1 cellular context compared by ENCODE assay signal in genomic region chr2:226031078-226031937, GRCh38.
TF ChIP-seq lines count a peak whose summit lies in the region.

No MANE protein-coding gene starts in this region.

TF ChIP-seq in HepG2, 621 proteins besides CTCF, POLR2A, EP300 and RAD21 (continued from another document and continues in another):
- TF ChIP-seq IRF9 (CRISPR knock-in tag; IDR thresholded peaks at IDR 0.05; ENCODE audit: borderline replicate concordance): 0 out of 2 replicates have a peak, but pooled peaks have one; percentile 55
- TF ChIP-seq, protein P1, sequence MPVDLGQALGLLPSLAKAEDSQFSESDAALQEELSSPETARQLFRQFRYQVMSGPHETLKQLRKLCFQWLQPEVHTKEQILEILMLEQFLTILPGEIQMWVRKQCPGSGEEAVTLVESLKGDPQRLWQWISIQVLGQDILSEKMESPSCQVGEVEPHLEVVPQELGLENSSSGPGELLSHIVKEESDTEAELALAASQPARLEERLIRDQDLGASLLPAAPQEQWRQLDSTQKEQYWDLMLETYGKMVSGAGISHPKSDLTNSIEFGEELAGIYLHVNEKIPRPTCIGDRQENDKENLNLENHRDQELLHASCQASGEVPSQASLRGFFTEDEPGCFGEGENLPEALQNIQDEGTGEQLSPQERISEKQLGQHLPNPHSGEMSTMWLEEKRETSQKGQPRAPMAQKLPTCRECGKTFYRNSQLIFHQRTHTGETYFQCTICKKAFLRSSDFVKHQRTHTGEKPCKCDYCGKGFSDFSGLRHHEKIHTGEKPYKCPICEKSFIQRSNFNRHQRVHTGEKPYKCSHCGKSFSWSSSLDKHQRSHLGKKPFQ (CRISPR knock-in tag; IDR thresholded peaks at IDR 0.05; ENCODE audit: insufficient replicate concordance): no peak
- 0 out of 2 replicates have a peak, but pooled peaks have one; percentile 42 for TF ChIP-seq ATF7-NPFF (CRISPR knock-in tag; IDR thresholded peaks at IDR 0.05; ENCODE audit: low read depth)
- no peak for TF ChIP-seq ZBTB1 (CRISPR knock-in tag; IDR thresholded peaks at IDR 0.05; ENCODE audit: borderline replicate concordance)
- no peak for TF ChIP-seq ZNF34 (CRISPR knock-in tag; IDR thresholded peaks at IDR 0.05; ENCODE audit: borderline replicate concordance)
- TF ChIP-seq ZKSCAN5 (CRISPR knock-in tag; IDR thresholded peaks at IDR 0.05): no peak
- TF ChIP-seq SMARCC2 (IDR thresholded peaks at IDR 0.05): no peak
- no peak for TF ChIP-seq ATRX (CRISPR knock-in tag; IDR thresholded peaks at IDR 0.05; ENCODE audit: borderline replicate concordance)
- peak; percentile 67; the same call in 1 of the 2 replicates for TF ChIP-seq ZNF839 (CRISPR knock-in tag; IDR thresholded peaks at IDR 0.05; ENCODE audit: borderline replicate concordance)
- peak; percentile 10; the same call in 1 of the 2 replicates for TF ChIP-seq NR2F6 (IDR thresholded peaks at IDR 0.05)
- TF ChIP-seq NR2F6 (CRISPR knock-in tag; IDR thresholded peaks at IDR 0.05): peak; percentile 34; the same call in 1 of the 2 replicates
- TF ChIP-seq CBX2 (IDR thresholded peaks at IDR 0.05; ENCODE audit: low read depth, low read length): no peak; the same call in 1 of the 2 replicates
- TF ChIP-seq CBX2 (CRISPR knock-in tag; IDR thresholded peaks at IDR 0.05; ENCODE audit: low read depth): no peak
- no peak for TF ChIP-seq BCLAF1 (IDR thresholded peaks at IDR 0.05)
- TF ChIP-seq FOXJ3 (CRISPR knock-in tag; IDR thresholded peaks at IDR 0.05; ENCODE audit: borderline replicate concordance): peak; percentile 82; the same call in 1 of the 2 replicates
- TF ChIP-seq SMAD3 (CRISPR knock-in tag; IDR thresholded peaks at IDR 0.05): no peak; the same call in 1 of the 2 replicates
- TF ChIP-seq ZSCAN5A (CRISPR knock-in tag; IDR thresholded peaks at IDR 0.05; ENCODE audit: borderline replicate concordance): no peak
- peak; percentile 92 for TF ChIP-seq ZNF274 (CRISPR knock-in tag; IDR thresholded peaks at IDR 0.05)
- TF ChIP-seq AGO1 (IDR thresholded peaks at IDR 0.05; ENCODE audit: low read depth, low read length, poor library complexity, severe bottlenecking): peak; percentile 86
- peak; percentile 70; the same call in 1 of the 2 replicates for TF ChIP-seq DMAP1 (CRISPR knock-in tag; IDR thresholded peaks at IDR 0.05)
- TF ChIP-seq, protein P2, sequence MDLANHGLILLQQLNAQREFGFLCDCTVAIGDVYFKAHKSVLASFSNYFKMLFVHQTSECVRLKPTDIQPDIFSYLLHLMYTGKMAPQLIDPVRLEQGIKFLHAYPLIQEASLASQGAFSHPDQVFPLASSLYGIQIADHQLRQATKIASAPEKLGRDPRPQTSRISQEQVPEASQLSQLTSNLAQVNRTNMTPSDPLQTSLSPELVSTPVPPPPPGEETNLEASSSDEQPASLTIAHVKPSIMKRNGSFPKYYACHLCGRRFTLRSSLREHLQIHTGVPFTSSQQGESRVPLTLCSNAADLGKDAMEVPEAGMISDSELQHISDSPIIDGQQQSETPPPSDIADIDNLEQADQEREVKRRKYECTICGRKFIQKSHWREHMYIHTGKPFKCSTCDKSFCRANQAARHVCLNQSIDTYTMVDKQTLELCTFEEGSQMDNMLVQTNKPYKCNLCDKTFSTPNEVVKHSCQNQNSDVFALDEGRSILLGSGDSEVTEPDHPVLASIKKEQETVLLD (CRISPR knock-in tag; IDR thresholded peaks at IDR 0.05; ENCODE audit: low read depth): 0 out of 2 replicates have a peak, but pooled peaks have one; percentile 37
- peak; percentile 71; the same call in 1 of the 2 replicates for TF ChIP-seq YEATS4 (CRISPR knock-in tag; IDR thresholded peaks at IDR 0.05; ENCODE audit: borderline replicate concordance)
- no peak for TF ChIP-seq ZNF230 (CRISPR knock-in tag; IDR thresholded peaks at IDR 0.05)
- TF ChIP-seq UBTF (CRISPR knock-in tag; IDR thresholded peaks at IDR 0.05): peak; percentile 94
- TF ChIP-seq ZNF430 (CRISPR knock-in tag; IDR thresholded peaks at IDR 0.05): peak; percentile 83; the same call in 1 of the 2 replicates
- TF ChIP-seq ZFP41 (CRISPR knock-in tag; IDR thresholded peaks at IDR 0.05; ENCODE audit: borderline replicate concordance): 0 out of 2 replicates have a peak, but pooled peaks have one; percentile 64
- no peak for TF ChIP-seq DNMT1 (CRISPR knock-in tag; IDR thresholded peaks at IDR 0.05)
- TF ChIP-seq, protein P3, sequence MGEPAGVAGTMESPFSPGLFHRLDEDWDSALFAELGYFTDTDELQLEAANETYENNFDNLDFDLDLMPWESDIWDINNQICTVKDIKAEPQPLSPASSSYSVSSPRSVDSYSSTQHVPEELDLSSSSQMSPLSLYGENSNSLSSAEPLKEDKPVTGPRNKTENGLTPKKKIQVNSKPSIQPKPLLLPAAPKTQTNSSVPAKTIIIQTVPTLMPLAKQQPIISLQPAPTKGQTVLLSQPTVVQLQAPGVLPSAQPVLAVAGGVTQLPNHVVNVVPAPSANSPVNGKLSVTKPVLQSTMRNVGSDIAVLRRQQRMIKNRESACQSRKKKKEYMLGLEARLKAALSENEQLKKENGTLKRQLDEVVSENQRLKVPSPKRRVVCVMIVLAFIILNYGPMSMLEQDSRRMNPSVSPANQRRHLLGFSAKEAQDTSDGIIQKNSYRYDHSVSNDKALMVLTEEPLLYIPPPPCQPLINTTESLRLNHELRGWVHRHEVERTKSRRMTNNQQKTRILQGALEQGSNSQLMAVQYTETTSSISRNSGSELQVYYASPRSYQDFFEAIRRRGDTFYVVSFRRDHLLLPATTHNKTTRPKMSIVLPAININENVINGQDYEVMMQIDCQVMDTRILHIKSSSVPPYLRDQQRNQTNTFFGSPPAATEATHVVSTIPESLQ (CRISPR knock-in tag; conservative IDR thresholded peaks at IDR 0.05): no peak
- no peak for TF ChIP-seq SAFB2 (CRISPR knock-in tag; IDR thresholded peaks at IDR 0.05; ENCODE audit: borderline replicate concordance, low read depth)
- TF ChIP-seq HOXD1 (CRISPR knock-in tag; IDR thresholded peaks at IDR 0.05): peak; percentile 96
- TF ChIP-seq ZNF331 (CRISPR knock-in tag; IDR thresholded peaks at IDR 0.05): peak; percentile 55; the same call in 1 of the 2 replicates
- TF ChIP-seq ZNF879 (CRISPR knock-in tag; IDR thresholded peaks at IDR 0.05): no peak
- TF ChIP-seq ZNF121 (CRISPR knock-in tag; IDR thresholded peaks at IDR 0.05): peak; percentile 40; the same call in 1 of the 2 replicates
- TF ChIP-seq GATA4 (IDR thresholded peaks at IDR 0.05; ENCODE audit: borderline replicate concordance, low read depth): peak; percentile 43; the same call in 1 of the 2 replicates
- peak; percentile 58; the same call in 1 of the 2 replicates for TF ChIP-seq SMAD1 (CRISPR knock-in tag; IDR thresholded peaks at IDR 0.05; ENCODE audit: borderline replicate concordance, low read depth)
- TF ChIP-seq ZFAT (CRISPR knock-in tag; conservative IDR thresholded peaks at IDR 0.05): no peak
- TF ChIP-seq ZNF446 (CRISPR knock-in tag; IDR thresholded peaks at IDR 0.05): no peak
- peak; percentile 78 for TF ChIP-seq PITX1 (CRISPR knock-in tag; IDR thresholded peaks at IDR 0.05)
- no peak for TF ChIP-seq ZNF138 (CRISPR knock-in tag; IDR thresholded peaks at IDR 0.05; ENCODE audit: low read depth)
- peak; percentile 72; the same call in 1 of the 2 replicates for TF ChIP-seq NR1H2 (CRISPR knock-in tag; IDR thresholded peaks at IDR 0.05; ENCODE audit: borderline replicate concordance, low read depth)
- TF ChIP-seq ZNF790 (CRISPR knock-in tag; IDR thresholded peaks at IDR 0.05; ENCODE audit: borderline replicate concordance): no peak; the same call in 1 of the 2 replicates
- no peak; the same call in 1 of the 2 replicates for TF ChIP-seq ZNF761 (CRISPR knock-in tag; conservative IDR thresholded peaks at IDR 0.05)
- 0 out of 2 replicates have a peak, but pooled peaks have one; percentile 23 for TF ChIP-seq PPARG (CRISPR knock-in tag; conservative IDR thresholded peaks at IDR 0.05)
- peak; percentile 77 for TF ChIP-seq MED8 (CRISPR knock-in tag; IDR thresholded peaks at IDR 0.05; ENCODE audit: insufficient replicate concordance)
- TF ChIP-seq MEIS2 (CRISPR knock-in tag; IDR thresholded peaks at IDR 0.05): peak; percentile 96; the same call in 1 of the 2 replicates
- no peak for TF ChIP-seq PBX3 (CRISPR knock-in tag; IDR thresholded peaks at IDR 0.05; ENCODE audit: borderline replicate concordance)
- no peak for TF ChIP-seq USF2 (IDR thresholded peaks at IDR 0.05; ENCODE audit: low read depth, low read length)
- TF ChIP-seq USF2 (CRISPR knock-in tag; IDR thresholded peaks at IDR 0.05; ENCODE audit: borderline replicate concordance): no peak
- TF ChIP-seq NFIC (IDR thresholded peaks at IDR 0.05; ENCODE audit: low read length): peak; percentile 79; the same call in 1 of the 2 replicates
- no peak; the same call in 1 of the 2 replicates for TF ChIP-seq ZNF24 (IDR thresholded peaks at IDR 0.05)
- TF ChIP-seq ZNF333 (CRISPR knock-in tag; IDR thresholded peaks at IDR 0.05; ENCODE audit: borderline replicate concordance): peak; percentile 75; the same call in 1 of the 2 replicates
- TF ChIP-seq HNRNPH1 (optimal IDR thresholded peaks at IDR 0.05; ENCODE audit: low read depth, low read length): peak; percentile 46
